ENCODE assay signal across 1 cellular context in genomic region chr1:107851418-107851817, GRCh38.
TF ChIP-seq lines count a peak whose summit lies in the region.

No MANE protein-coding gene starts in this region.

TF ChIP-seq in GM23338, 12 proteins besides CTCF, POLR2A, EP300 and RAD21 (continued from another document):
- 0 out of 2 replicates have a peak, but pooled peaks have one; percentile 19 for TF ChIP-seq ETS1 (IDR thresholded peaks at IDR 0.05)
TF ChIP-seq in GM23338: peak in this region for 1.
